ENCODE assay signal across 1 cellular context in genomic region chr20:62412194-62413024, GRCh38.
TF ChIP-seq lines count a peak whose summit lies in the region.

No MANE protein-coding gene starts in this region.

TF ChIP-seq in K562, 482 proteins besides CTCF, POLR2A, EP300 and RAD21:
- TF ChIP-seq USF1 (CRISPR knock-in tag; IDR thresholded peaks at IDR 0.05) (peak; percentile 70), ZNF197 (CRISPR knock-in tag; IDR thresholded peaks at IDR 0.05; ENCODE audit: low read depth) (no peak), ZBTB33 (CRISPR knock-in tag; IDR thresholded peaks at IDR 0.05) (peak; percentile 79), CBFB (CRISPR knock-in tag; IDR thresholded peaks at IDR 0.05) (0 out of 2 replicates have a peak, but pooled peaks have one; percentile 26)
